Comparison of ENCODE assay signal across 13 cellular contexts in genomic region chr4:151184523-151185458, GRCh38.
DNase-seq lines count a peak whose midpoint lies in the region; ATAC-seq, FAIRE-seq and TF ChIP-seq lines count a peak whose summit lies in the region.
"Had no signal": no experiment of that assay in that cellular context is flagged by ENCODE, and none has a peak within 500 bp of the region (broad histone marks: within the 10 kb centered on the region; RNA-seq: fewer than 3 reads in every experiment).

No MANE protein-coding gene starts in this region.

- no peak overlapping the region for H2BK120ac ChIP-seq in mesenchymal stem cell (ENCODE audit: low read depth, low read length)

- H3K36me3 ChIP-seq in bronchial epithelial cell (ENCODE audit: control insufficient read depth, insufficient read depth, low read length), result no peaks in the 10 kb centered on the region
- peaks cover 8 to 32% of the 10 kb centered on the region in 2 experiments for H3K36me3 ChIP-seq in mesenchymal stem cell (ENCODE audit: control insufficient read depth in 1 of 2, insufficient read depth in 2 of 2, low read depth in 1 of 2, low read length in 2 of 2)

- H4K8ac ChIP-seq in mesenchymal stem cell (ENCODE audit: low read length), result no peak overlapping the region

- peaks cover 9% of the 10 kb centered on the region for H3K79me1 ChIP-seq in mesenchymal stem cell (replicated peaks; ENCODE audit: low read length, poor library complexity, severe bottlenecking)

- H3K14ac ChIP-seq in mesenchymal stem cell (ENCODE audit: low read length in 2 of 2), result peak overlapping the region in 1 of 2 experiments; percentile 48

- no peak overlapping the region for H2AFZ ChIP-seq in mesenchymal stem cell (ENCODE audit: low read depth, low read length)

- peak overlapping the region; percentile 51 for H2BK5ac ChIP-seq in mesenchymal stem cell (ENCODE audit: low read depth, low read length, poor library complexity, severe bottlenecking)

- 84% methylated on average over 6 of the region's 6 CpGs for WGBS in mesenchymal stem cell

- no peak overlapping the region for H3K4me2 ChIP-seq in mesenchymal stem cell (ENCODE audit: low read length, poor library complexity, severe bottlenecking)

- H3K9me3 ChIP-seq in mesenchymal stem cell (ENCODE audit: control insufficient read depth, low read length), result no peaks in the 10 kb centered on the region

- no peak for FAIRE-seq in bronchial epithelial cell (lab: Jason Lieb, UNC)
- FAIRE-seq: GM19239 had no signal

- H3K23ac ChIP-seq in mesenchymal stem cell (ENCODE audit: low read length in 2 of 2), result no peak overlapping the region

- H3K27me3 ChIP-seq in bronchial epithelial cell (ENCODE audit: control insufficient read depth, insufficient read depth, low read length) (no peaks in the 10 kb centered on the region), mesenchymal stem cell (ENCODE audit: control insufficient read depth in 1 of 2, insufficient read depth in 1 of 2, low read length in 2 of 2) (no peaks in the 10 kb centered on the region)

- peak overlapping the region; percentile 15 for H3K27ac ChIP-seq in mesenchymal stem cell (ENCODE audit: low read length, poor library complexity, severe bottlenecking)

- H3K4me1 ChIP-seq in mesenchymal stem cell (ENCODE audit: control insufficient read depth, insufficient read depth, low read depth, low read length), result peaks cover 3% of the 10 kb centered on the region

- no peak overlapping the region for H2BK15ac ChIP-seq in mesenchymal stem cell (ENCODE audit: low read depth, poor library complexity, severe bottlenecking)

- H3K9ac ChIP-seq in mesenchymal stem cell (ENCODE audit: low read length), result no peak overlapping the region

- no peak for TF ChIP-seq CTCF in bronchial epithelial cell (IDR thresholded peaks at IDR 0.05; ENCODE audit: insufficient read depth, low read length, severe bottlenecking)

- no peak overlapping the region for H2AK5ac ChIP-seq in mesenchymal stem cell (ENCODE audit: low read length, severe bottlenecking)

- H3K18ac ChIP-seq in mesenchymal stem cell (ENCODE audit: low read depth in 1 of 2, low read length in 2 of 2), result no peak overlapping the region

- no peak overlapping the region for H2BK12ac ChIP-seq in mesenchymal stem cell (ENCODE audit: low read length in 2 of 2)

- H3K4ac ChIP-seq in mesenchymal stem cell (ENCODE audit: low read depth in 1 of 2, low read length in 2 of 2), result peak overlapping the region in 1 of 2 experiments; percentile 37

- DNase-seq in AG20443 (ENCODE audit: low spot score), result peak; percentile 46
- peak; percentile 21 for DNase-seq in M059J (ENCODE audit: low read depth)
- peak; percentile 38 for DNase-seq in bronchial epithelial cell (ENCODE audit: low read depth)
- DNase-seq in mesenchymal stem cell, result peak; percentile 80
- DNase-seq in superior temporal gyrus (ENCODE audit: extremely low spot score), result no peak
- DNase-seq in kidney glomerular epithelial cell (lab: John Stamatoyannopoulos, UW), result no peak
- DNase-seq: CD4-positive, alpha-beta T cell; naive B cell; NCI-H1105 treated with DMSO at 0.1 percent for 48 hours; stimulated activated naive CD8-positive, alpha-beta T cell treated with anti-CD3 and anti-CD28 coated beads, Interleukin-15, amount 100 ng/mL, for 72 hours had no signal

- ATAC-seq in HG03097 (IDR thresholded peaks at IDR 0.05; ENCODE audit: low FRiP score, unreplicated experiment), result no peak
- no peak for ATAC-seq in HG03460 (IDR thresholded peaks at IDR 0.05; ENCODE audit: unreplicated experiment)
- ATAC-seq: stimulated activated naive CD8-positive, alpha-beta T cell treated with anti-CD3 and anti-CD28 coated beads, Interleukin-15, amount 100 ng/mL, for 72 hours had no signal

- H4K91ac ChIP-seq in mesenchymal stem cell (ENCODE audit: low read length), result no peak overlapping the region

- no peak overlapping the region for H3K4me3 ChIP-seq in bronchial epithelial cell (ENCODE audit: low read depth, low read length)
- H3K4me3 ChIP-seq in mesenchymal stem cell (ENCODE audit: insufficient read depth in 1 of 2, low read depth in 1 of 2, low read length in 2 of 2), result no peak overlapping the region

Comparison
In these comparisons a context has a peak if more than half of its experiments do, and no peak if none do; other contexts are left out.
1. DNase-seq: peak in AG20443 (single experiment), M059J (single experiment), bronchial epithelial cell (single experiment) and mesenchymal stem cell (single experiment); none in superior temporal gyrus (single experiment) and kidney glomerular epithelial cell (single experiment).